In the genomic region with DNA sequence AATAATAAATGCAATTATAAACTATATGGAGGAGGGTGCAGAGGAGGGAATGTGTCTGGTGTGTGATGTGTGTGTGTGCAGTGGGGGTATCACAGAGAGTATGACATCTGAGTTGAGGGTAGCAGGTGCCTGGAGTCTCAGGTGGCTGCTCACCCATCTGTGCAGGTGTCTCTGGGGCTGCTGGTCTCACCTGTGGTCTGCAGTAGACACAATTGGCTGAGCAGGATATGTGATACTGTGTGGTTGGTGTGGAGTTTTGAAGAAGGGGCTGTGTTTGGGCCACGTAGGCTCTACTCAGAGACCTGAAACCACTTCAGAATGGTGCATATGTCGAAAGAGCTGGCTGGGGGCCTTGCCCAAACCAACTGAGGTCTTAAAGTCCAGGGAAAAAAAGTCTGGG, we compare ENCODE assay signal across 34 cellular contexts. TPM values are rescaled to one million over a fixed set of nuclear protein-coding genes. Genes with fewer than 3 reads are reported as not detected.
"Had no signal": no experiment of that assay in that cellular context is flagged by ENCODE, and none has a peak within 500 bp of the region (broad histone marks: within the 10 kb centered on the region; RNA-seq: fewer than 3 reads in every experiment).

No MANE protein-coding gene starts in this region.

- H3K27me3 ChIP-seq: adrenal gland, ascending aorta, gastrocnemius medialis, hepatocyte, ovary, sigmoid colon, stomach, thyroid gland, upper lobe of left lung, vagina had no signal

- H3K79me2 ChIP-seq: hepatocyte had no signal

- H3K9me3 Mint-ChIP-seq: activated naive CD4-positive, alpha-beta T cell treated with anti-CD3 and anti-CD28 coated beads for 36 hours; activated naive CD8-positive, alpha-beta T cell treated with anti-CD3 and anti-CD28 coated beads for 36 hours; brain; mesothelial cell of epicardium; naive B cell; stimulated activated naive B cell treated with anti-CD40 and anti-IgM and Interleukin-4, amounts not matched to agents 10 μg/mL and 1 μg/mL and 100 μg/mL, for 72 hours had no signal

- H3K4me1 Mint-ChIP-seq: activated CD4-positive, alpha-beta T cell treated with anti-CD3 and anti-CD28 coated beads for 36 hours; activated naive CD8-positive, alpha-beta T cell treated with anti-CD3 and anti-CD28 coated beads for 36 hours; naive B cell; stimulated activated naive B cell treated with anti-CD40 and anti-IgM and Interleukin-4, amounts not matched to agents 10 μg/mL and 1 μg/mL and 100 μg/mL, for 72 hours had no signal

- H3K27ac ChIP-seq: adrenal gland, ascending aorta, coronary artery, dorsolateral prefrontal cortex, hepatocyte, ovary, sigmoid colon, stomach, thyroid gland, upper lobe of left lung, vagina had no signal

- H3K9me3 ChIP-seq: adrenal gland, ascending aorta, gastrocnemius medialis, ovary, sigmoid colon, stomach, thyroid gland, upper lobe of left lung, vagina had no signal

- H3K27me3 Mint-ChIP-seq: activated CD4-positive, alpha-beta T cell treated with anti-CD3 and anti-CD28 coated beads for 36 hours; activated naive CD8-positive, alpha-beta T cell treated with anti-CD3 and anti-CD28 coated beads for 36 hours; brain; progenitor cell of endocrine pancreas had no signal

- H3K27ac Mint-ChIP-seq: activated CD4-positive, alpha-beta T cell treated with anti-CD3 and anti-CD28 coated beads for 36 hours; activated naive CD4-positive, alpha-beta T cell treated with anti-CD3 and anti-CD28 coated beads for 36 hours; activated naive CD8-positive, alpha-beta T cell treated with anti-CD3 and anti-CD28 coated beads for 36 hours; brain; mesothelial cell of epicardium; nephron progenitor cell; progenitor cell of endocrine pancreas; stimulated activated naive B cell treated with anti-CD40 and anti-IgM and Interleukin-4, amounts not matched to agents 10 μg/mL and 1 μg/mL and 100 μg/mL, for 72 hours had no signal

- FAIRE-seq: small intestine had no signal

- H3K4me2 ChIP-seq: hepatocyte had no signal

- ATAC-seq: activated CD4-positive, alpha-beta T cell treated with anti-CD3 and anti-CD28 coated beads for 36 hours; gastrocnemius medialis had no signal

- H3K36me3 Mint-ChIP-seq: activated naive CD8-positive, alpha-beta T cell treated with anti-CD3 and anti-CD28 coated beads for 36 hours; brain; mesothelial cell of epicardium; naive B cell; stimulated activated naive B cell treated with anti-CD40 and anti-IgM and Interleukin-4, amounts not matched to agents 10 μg/mL and 1 μg/mL and 100 μg/mL, for 72 hours had no signal

- H3K36me3 ChIP-seq: adrenal gland, ascending aorta, ovary, stomach, thyroid gland, upper lobe of left lung, vagina had no signal

- H2AFZ ChIP-seq: hepatocyte had no signal

- H3K4me3 Mint-ChIP-seq: activated CD4-positive, alpha-beta T cell treated with anti-CD3 and anti-CD28 coated beads for 36 hours; activated naive CD4-positive, alpha-beta T cell treated with anti-CD3 and anti-CD28 coated beads for 36 hours; activated naive CD8-positive, alpha-beta T cell treated with anti-CD3 and anti-CD28 coated beads for 36 hours; brain; mesothelial cell of epicardium; naive B cell; nephron progenitor cell; stimulated activated naive B cell treated with anti-CD40 and anti-IgM and Interleukin-4, amounts not matched to agents 10 μg/mL and 1 μg/mL and 100 μg/mL, for 72 hours had no signal

- DNase-seq: activated CD4-positive, alpha-beta T cell treated with anti-CD3 and anti-CD28 coated beads for 36 hours; activated CD4-positive, alpha-beta T cell treated with anti-CD3 and anti-CD28 coated beads, Interleukin-2, amount 50 U/mL, for 4 hours; activated CD4-positive, CD25-positive, alpha-beta regulatory T cell; activated effector memory CD4-positive, alpha-beta T cell treated with Interleukin-2 at 50 U/mL for 16 hours; activated naive CD4-positive, alpha-beta T cell treated with anti-CD3 and anti-CD28 coated beads for 36 hours; activated naive CD8-positive, alpha-beta T cell treated with anti-CD3 and anti-CD28 coated beads for 36 hours; adrenal gland; dorsolateral prefrontal cortex; effector memory CD4-positive, alpha-beta T cell; erythroblast; gastrocnemius medialis; islet precursor cell; mammary epithelial cell; naive B cell; nephron progenitor cell; ovary; retina; sigmoid colon; small intestine; stimulated activated CD4-positive, alpha-beta T cell treated with anti-CD3 and anti-CD28 coated beads, Interleukin-4, amount 100 ng/mL, for 4 hours; stimulated activated CD8-positive, alpha-beta memory T cell treated with anti-CD3 and anti-CD28 coated beads, Interleukin-4, amount 100 ng/mL, for 48 hours; stimulated activated naive B cell treated with anti-CD40 and anti-IgM and Interleukin-4, amounts not matched to agents 10 μg/mL and 1 μg/mL and 100 μg/mL, for 72 hours; stomach; thyroid gland; upper lobe of left lung had no signal

- H3K4me1 ChIP-seq: adrenal gland, ascending aorta, sigmoid colon, stomach, thyroid gland, upper lobe of left lung, vagina had no signal

- H3K4me3 ChIP-seq: adrenal gland, ascending aorta, coronary artery, dorsolateral prefrontal cortex, gastrocnemius medialis, hepatocyte, ovary, sigmoid colon, stomach, thyroid gland, upper lobe of left lung, vagina had no signal

RNA-seq across cellular contexts. Expression of a gene that starts 17.0 kb away (rescaled TPM):
- total RNA-seq: activated CD4-positive, alpha-beta T cell treated with anti-CD3 and anti-CD28 coated beads for 36 hours; activated naive CD4-positive, alpha-beta T cell treated with anti-CD3 and anti-CD28 coated beads for 36 hours; activated naive CD8-positive, alpha-beta T cell treated with anti-CD3 and anti-CD28 coated beads for 36 hours; ascending aorta; cardiac septum; mammary epithelial cell; thyroid gland; vagina had no signal
- polyA plus RNA-seq: mammary epithelial cell had no signal

RNA-seq across cellular contexts. Expression of a gene that starts 43.2 kb away (rescaled TPM):
- total RNA-seq: activated CD4-positive, alpha-beta T cell treated with anti-CD3 and anti-CD28 coated beads for 36 hours; activated naive CD4-positive, alpha-beta T cell treated with anti-CD3 and anti-CD28 coated beads for 36 hours; activated naive CD8-positive, alpha-beta T cell treated with anti-CD3 and anti-CD28 coated beads for 36 hours; ascending aorta; hepatocyte; liver; mesothelial cell of epicardium; progenitor cell of endocrine pancreas; thyroid gland; upper lobe of left lung; vagina had no signal
- polyA plus RNA-seq: liver, mammary epithelial cell, ovary had no signal
